1 cellular context compared by ENCODE assay signal in genomic region chr10:70815504-70816219, GRCh38.
TF ChIP-seq lines count a peak whose summit lies in the region.

Gene SGPL1 (plus strand): TSS chr10:70815948. CDS start chr10:70816854, 906 bp downstream.

TF ChIP-seq in HepG2, 621 proteins besides CTCF, POLR2A, EP300 and RAD21 (continued from another document and continues in another):
- peak; percentile 11; the same call in 1 of the 2 replicates for TF ChIP-seq ARID5B (CRISPR knock-in tag; IDR thresholded peaks at IDR 0.05)
- no peak for TF ChIP-seq TCF7 (IDR thresholded peaks at IDR 0.05; ENCODE audit: low read depth)
- no peak for TF ChIP-seq CENPX (CRISPR knock-in tag; IDR thresholded peaks at IDR 0.05)
- no peak for TF ChIP-seq WIZ (CRISPR knock-in tag; IDR thresholded peaks at IDR 0.05)
- TF ChIP-seq ZNF747 (CRISPR knock-in tag; IDR thresholded peaks at IDR 0.05; ENCODE audit: borderline replicate concordance) = no peak; the same call in 1 of the 2 replicates
- peak; percentile 81 for TF ChIP-seq PHF8 (CRISPR knock-in tag; IDR thresholded peaks at IDR 0.05)
- TF ChIP-seq RCOR2 (CRISPR knock-in tag; IDR thresholded peaks at IDR 0.05) = no peak
- TF ChIP-seq BHLHE40 (IDR thresholded peaks at IDR 0.05; ENCODE audit: low read length) = no peak
- TF ChIP-seq ZNF773 (CRISPR knock-in tag; IDR thresholded peaks at IDR 0.05; ENCODE audit: borderline replicate concordance) = no peak
- TF ChIP-seq POLR2G (IDR thresholded peaks at IDR 0.05; ENCODE audit: low read depth, low read length) = peak; percentile 66; the same call in 1 of the 2 replicates
- no peak for TF ChIP-seq ZNF740 (CRISPR knock-in tag; IDR thresholded peaks at IDR 0.05)
- TF ChIP-seq CBX2 (IDR thresholded peaks at IDR 0.05; ENCODE audit: low read depth, low read length) = no peak
- TF ChIP-seq CBX2 (CRISPR knock-in tag; IDR thresholded peaks at IDR 0.05; ENCODE audit: low read depth) = no peak
- TF ChIP-seq ZNF891 (CRISPR knock-in tag; IDR thresholded peaks at IDR 0.05) = 0 out of 2 replicates have a peak, but pooled peaks have one; percentile 25
- TF ChIP-seq ZNF557 (CRISPR knock-in tag; IDR thresholded peaks at IDR 0.05) = no peak
- no peak for TF ChIP-seq FOXA1 (IDR thresholded peaks at IDR 0.05)
- TF ChIP-seq FOXA1 (CRISPR knock-in tag; IDR thresholded peaks at IDR 0.05) = no peak
- TF ChIP-seq ATF3 (CRISPR knock-in tag; IDR thresholded peaks at IDR 0.05) = no peak
- TF ChIP-seq ZNF660 (CRISPR knock-in tag; IDR thresholded peaks at IDR 0.05; ENCODE audit: borderline replicate concordance, low read depth) = no peak
- TF ChIP-seq HMG20B (CRISPR knock-in tag; conservative IDR thresholded peaks at IDR 0.05) = no peak
- no peak for TF ChIP-seq ZBTB4 (CRISPR knock-in tag; IDR thresholded peaks at IDR 0.05; ENCODE audit: borderline replicate concordance)
- no peak; the same call in 1 of the 2 replicates for TF ChIP-seq ZNF589 (CRISPR knock-in tag; conservative IDR thresholded peaks at IDR 0.05)
- no peak for TF ChIP-seq ZC3H4 (CRISPR knock-in tag; IDR thresholded peaks at IDR 0.05; ENCODE audit: borderline replicate concordance)
- peak; percentile 42 for TF ChIP-seq AGO2 (optimal IDR thresholded peaks at IDR 0.05; ENCODE audit: low read depth, low read length)
- no peak for TF ChIP-seq TOPORS (CRISPR knock-in tag; IDR thresholded peaks at IDR 0.05)
- no peak; the same call in 1 of the 2 replicates for TF ChIP-seq DMAP1 (CRISPR knock-in tag; IDR thresholded peaks at IDR 0.05)
- TF ChIP-seq SOX5 (CRISPR knock-in tag; IDR thresholded peaks at IDR 0.05; ENCODE audit: borderline replicate concordance) = no peak
- TF ChIP-seq ZNF24 (IDR thresholded peaks at IDR 0.05) = no peak
- TF ChIP-seq ATF7 (IDR thresholded peaks at IDR 0.05) = no peak
- no peak for TF ChIP-seq ATF7 (CRISPR knock-in tag; IDR thresholded peaks at IDR 0.05)
- TF ChIP-seq ZSCAN30 (CRISPR knock-in tag; IDR thresholded peaks at IDR 0.05) = no peak
- no peak for TF ChIP-seq POLR2AphosphoS2 (IDR thresholded peaks at IDR 0.05; ENCODE audit: low read depth, low read length)
- TF ChIP-seq YY1 (IDR thresholded peaks at IDR 0.05; ENCODE audit: insufficient read depth, insufficient replicate concordance, low read depth, low read length) = peak; percentile 84
- TF ChIP-seq SNAI1 (CRISPR knock-in tag; IDR thresholded peaks at IDR 0.05; ENCODE audit: borderline replicate concordance) = no peak
- no peak for TF ChIP-seq TOE1 (CRISPR knock-in tag; IDR thresholded peaks at IDR 0.05)
- no peak for TF ChIP-seq ETS1 (CRISPR knock-in tag; IDR thresholded peaks at IDR 0.05)
- no peak for TF ChIP-seq ZNF343 (CRISPR knock-in tag; IDR thresholded peaks at IDR 0.05)
- TF ChIP-seq ZBTB14 (CRISPR knock-in tag; IDR thresholded peaks at IDR 0.05) = peak; percentile 98
- 0 out of 2 replicates have a peak, but pooled peaks have one; percentile 45 for TF ChIP-seq ZNF639 (CRISPR knock-in tag; conservative IDR thresholded peaks at IDR 0.05)
- TF ChIP-seq CHD4 (IDR thresholded peaks at IDR 0.05; ENCODE audit: borderline replicate concordance, low read length) = no peak
- TF ChIP-seq PHF20 (CRISPR knock-in tag; IDR thresholded peaks at IDR 0.05) = peak; percentile 53; the same call in 1 of the 2 replicates
- TF ChIP-seq POGZ (CRISPR knock-in tag; IDR thresholded peaks at IDR 0.05) = no peak
- no peak for TF ChIP-seq CREM (IDR thresholded peaks at IDR 0.05)
- TF ChIP-seq CREM (CRISPR knock-in tag; IDR thresholded peaks at IDR 0.05) = no peak
- TF ChIP-seq NR2F1 (CRISPR knock-in tag; IDR thresholded peaks at IDR 0.05) = no peak
- TF ChIP-seq BCL3 (CRISPR knock-in tag; IDR thresholded peaks at IDR 0.05) = peak; percentile 63; the same call in 1 of the 2 replicates
- TF ChIP-seq ZKSCAN1 (IDR thresholded peaks at IDR 0.05; ENCODE audit: low read length) = no peak
- no peak for TF ChIP-seq ZNF496 (CRISPR knock-in tag; IDR thresholded peaks at IDR 0.05; ENCODE audit: insufficient replicate concordance)
- TF ChIP-seq NFE2L1 (CRISPR knock-in tag; IDR thresholded peaks at IDR 0.05; ENCODE audit: borderline replicate concordance) = no peak
- TF ChIP-seq KAT8 (CRISPR knock-in tag; IDR thresholded peaks at IDR 0.05) = 0 out of 2 replicates have a peak, but pooled peaks have one; percentile 18
- no peak for TF ChIP-seq ZNF784 (CRISPR knock-in tag; IDR thresholded peaks at IDR 0.05; ENCODE audit: borderline replicate concordance)
- TF ChIP-seq ZNF207 (IDR thresholded peaks at IDR 0.05; ENCODE audit: borderline replicate concordance) = no peak
- peak; percentile 27; the same call in 1 of the 2 replicates for TF ChIP-seq KLF6 (CRISPR knock-in tag; IDR thresholded peaks at IDR 0.05)
- 0 out of 2 replicates have a peak, but pooled peaks have one; percentile 67 for TF ChIP-seq TMF1 (CRISPR knock-in tag; IDR thresholded peaks at IDR 0.05; ENCODE audit: low read depth)
- no peak for TF ChIP-seq RELA (CRISPR knock-in tag; IDR thresholded peaks at IDR 0.05)
- no peak for TF ChIP-seq ZNF691 (CRISPR knock-in tag; IDR thresholded peaks at IDR 0.05; ENCODE audit: borderline replicate concordance, low read depth)
- TF ChIP-seq ZNF329 (CRISPR knock-in tag; IDR thresholded peaks at IDR 0.05; ENCODE audit: low read depth) = no peak
- TF ChIP-seq ZNF782 (CRISPR knock-in tag; IDR thresholded peaks at IDR 0.05; ENCODE audit: borderline replicate concordance) = no peak
- no peak for TF ChIP-seq SAFB2 (CRISPR knock-in tag; IDR thresholded peaks at IDR 0.05; ENCODE audit: borderline replicate concordance, low read depth)
- TF ChIP-seq MXD3 (CRISPR knock-in tag; IDR thresholded peaks at IDR 0.05) = peak; percentile 61; the same call in 1 of the 2 replicates
